Comparison of ENCODE assay signal across 8 cellular contexts in genomic region chr12:40010899-40011774, GRCh38.
A peak's percentile ranks its signal among the peaks of the same experiment; 100 is the strongest.
DNase-seq lines count a peak whose midpoint lies in the region; ATAC-seq, FAIRE-seq and TF ChIP-seq lines count a peak whose summit lies in the region.

No MANE protein-coding gene starts in this region.

- no peaks in the 10 kb centered on the region for H3K36me3 ChIP-seq in heart right ventricle

- peak; percentile 53 for DNase-seq in G401 (ENCODE audit: low spot score)
- peak; percentile 10 for DNase-seq in HTR-8/SVneo (ENCODE audit: insufficient read length, low spot score)
- DNase-seq in SHP77 (lab: John Stamatoyannopoulos, UW): peak; percentile 23 to 69
- peak; percentile 34 for DNase-seq in activated naive CD8-positive, alpha-beta T cell treated with anti-CD3 and anti-CD28 coated beads for 36 hours
- peak in 1 of 2 donors; percentile 75 for DNase-seq in heart right ventricle
- peak; percentile 44 for DNase-seq in retina
- no peak for DNase-seq in T1000 (lab: John Stamatoyannopoulos, UW)

- H3K27me3 ChIP-seq in heart right ventricle: no peaks in the 10 kb centered on the region

- peak overlapping the region in 8 of 10 donors; percentile 8 to 48 (median 40) for H3K4me3 ChIP-seq in heart right ventricle

- FAIRE-seq in HTR-8/SVneo (lab: Jason Lieb, UNC): no peak

- no peak overlapping the region for H3K27ac Mint-ChIP-seq in activated naive CD8-positive, alpha-beta T cell treated with anti-CD3 and anti-CD28 coated beads for 36 hours

- peaks cover 7% of the 10 kb centered on the region for H3K36me3 Mint-ChIP-seq in activated naive CD8-positive, alpha-beta T cell treated with anti-CD3 and anti-CD28 coated beads for 36 hours

- peak overlapping the region; percentile 22 for H3K4me3 Mint-ChIP-seq in activated naive CD8-positive, alpha-beta T cell treated with anti-CD3 and anti-CD28 coated beads for 36 hours

- intact Hi-C loops in heart right ventricle (cut with DNase I): loop anchor here (1.0 to 10.0 kb wide), 7 partner anchors 41 to 214 kb away; partner anchors contain the start of genes SLC2A13 (in 5 of the 10) and LRRK2 (in 1 of the 10)

- peaks cover 24% of the 10 kb centered on the region for H3K4me1 Mint-ChIP-seq in activated naive CD8-positive, alpha-beta T cell treated with anti-CD3 and anti-CD28 coated beads for 36 hours

- H3K4me1 ChIP-seq in heart right ventricle: peaks cover 7 to 24% (median 20%) of the 10 kb centered on the region in 9 donors

- no peaks in the 10 kb centered on the region for H3K27me3 Mint-ChIP-seq in activated naive CD8-positive, alpha-beta T cell treated with anti-CD3 and anti-CD28 coated beads for 36 hours

- peak; percentile 93 for ATAC-seq in GM21526 (IDR thresholded peaks at IDR 0.05; ENCODE audit: low FRiP score, unreplicated experiment)
- peak; percentile 90 to 97 (median 94) for ATAC-seq in heart right ventricle

- TF ChIP-seq CTCF in heart right ventricle (IDR thresholded peaks at IDR 0.05): peak; percentile 67 to 94 (median 86)

- 59 to 61% methylated on average over 11 of the region's 11 CpGs for WGBS in heart right ventricle, 2 donors

- H3K9me3 ChIP-seq in heart right ventricle: no peaks in the 10 kb centered on the region

- H3K27ac ChIP-seq in heart right ventricle: peak overlapping the region in 7 of 10 donors; percentile 8 to 68 (median 48)

- in situ Hi-C loops in G401 (cut with HindIII; ENCODE audit: low sequenced_read_pairs): no loop called here

- peaks cover 2% of the 10 kb centered on the region for H3K9me3 Mint-ChIP-seq in activated naive CD8-positive, alpha-beta T cell treated with anti-CD3 and anti-CD28 coated beads for 36 hours
